Comparison of ENCODE assay signal across 23 cellular contexts in genomic region chr2:128751751-128752150, GRCh38.
"Had no signal": no experiment of that assay in that cellular context is flagged by ENCODE, and none has a peak within 500 bp of the region (broad histone marks: within the 10 kb centered on the region; RNA-seq: fewer than 3 reads in every experiment).

No MANE protein-coding gene starts in this region.

- H3K4me3 Mint-ChIP-seq: immature natural killer cell; natural killer cell treated with Interleukin-12 subunit alpha and Interleukin-12 subunit beta and Interleukin-15 and Interleukin-18, amount 100 ng/mL, for 72 hours; stimulated activated naive B cell treated with anti-CD40 and anti-IgM and Interleukin-4, amounts not matched to agents 10 μg/mL and 1 μg/mL and 100 μg/mL, for 72 hours; stimulated activated naive CD8-positive, alpha-beta T cell treated with anti-CD3 and anti-CD28 coated beads, Interleukin-15, amount 100 ng/mL, for 72 hours had no signal

- H3K27me3 ChIP-seq: dorsolateral prefrontal cortex, spleen, testis, tibial nerve, vagina had no signal

- H3K27ac ChIP-seq: epithelial cell of prostate, esophagus muscularis mucosa, gastroesophageal sphincter, psoas muscle, tibial nerve, upper lobe of right lung, vagina had no signal

- H3K27ac Mint-ChIP-seq: immature natural killer cell; natural killer cell treated with Interleukin-12 subunit alpha and Interleukin-12 subunit beta and Interleukin-15 and Interleukin-18, amount 100 ng/mL, for 72 hours; stimulated activated naive B cell treated with anti-CD40 and anti-IgM and Interleukin-4, amounts not matched to agents 10 μg/mL and 1 μg/mL and 100 μg/mL, for 72 hours; stimulated activated naive CD8-positive, alpha-beta T cell treated with anti-CD3 and anti-CD28 coated beads, Interleukin-15, amount 100 ng/mL, for 72 hours had no signal

- DNase-seq: cortex of kidney; dorsolateral prefrontal cortex; effector CD8-positive, alpha-beta T cell; glutamatergic neuron; immature natural killer cell; occipital lobe; psoas muscle; retina; spleen; stimulated activated CD4-positive, alpha-beta T cell treated with anti-CD3 and anti-CD28 coated beads, Interleukin-15, amount 100 ng/mL, for 24 hours; stimulated activated CD4-positive, alpha-beta T cell treated with anti-CD3 and anti-CD28 coated beads, Interleukin-2, amount 100 ng/mL, for 24 hours; stimulated activated CD4-positive, alpha-beta T cell treated with anti-CD3 and anti-CD28 coated beads, Interleukin-4, amount 100 ng/mL, for 4 hours; stimulated activated naive B cell treated with anti-CD40 and anti-IgM and Interleukin-4, amounts not matched to agents 10 μg/mL and 1 μg/mL and 100 μg/mL, for 72 hours; stimulated activated naive CD8-positive, alpha-beta T cell treated with anti-CD3 and anti-CD28 coated beads, Interleukin-15, amount 100 ng/mL, for 72 hours; testis; upper lobe of right lung had no signal

- H3K9me3 Mint-ChIP-seq: immature natural killer cell; natural killer cell treated with Interleukin-12 subunit alpha and Interleukin-12 subunit beta and Interleukin-15 and Interleukin-18, amount 100 ng/mL, for 72 hours; stimulated activated naive B cell treated with anti-CD40 and anti-IgM and Interleukin-4, amounts not matched to agents 10 μg/mL and 1 μg/mL and 100 μg/mL, for 72 hours; stimulated activated naive CD8-positive, alpha-beta T cell treated with anti-CD3 and anti-CD28 coated beads, Interleukin-15, amount 100 ng/mL, for 72 hours had no signal

- H3K4me3 ChIP-seq: dorsolateral prefrontal cortex, esophagus muscularis mucosa, gastroesophageal sphincter, psoas muscle, spleen, testis, tibial nerve, upper lobe of right lung, vagina had no signal

- H3K27me3 Mint-ChIP-seq: stimulated activated naive B cell treated with anti-CD40 and anti-IgM and Interleukin-4, amounts not matched to agents 10 μg/mL and 1 μg/mL and 100 μg/mL, for 72 hours had no signal

- H3K36me3 Mint-ChIP-seq: immature natural killer cell; natural killer cell treated with Interleukin-12 subunit alpha and Interleukin-12 subunit beta and Interleukin-15 and Interleukin-18, amount 100 ng/mL, for 72 hours; stimulated activated naive B cell treated with anti-CD40 and anti-IgM and Interleukin-4, amounts not matched to agents 10 μg/mL and 1 μg/mL and 100 μg/mL, for 72 hours had no signal

- H3K4me1 ChIP-seq: gastroesophageal sphincter, psoas muscle, vagina had no signal

- H3K9me3 ChIP-seq: esophagus muscularis mucosa, gastroesophageal sphincter, psoas muscle, spleen, testis, tibial nerve, upper lobe of right lung, vagina had no signal

- H3K36me3 ChIP-seq: esophagus muscularis mucosa, gastroesophageal sphincter, spleen, tibial nerve, upper lobe of right lung, vagina had no signal

- ATAC-seq: gastroesophageal sphincter; natural killer cell treated with Interleukin-12 subunit alpha and Interleukin-12 subunit beta and Interleukin-15 and Interleukin-18, amount 100 ng/mL, for 72 hours; psoas muscle; sciatic nerve; stimulated activated naive B cell treated with anti-CD40 and anti-IgM and Interleukin-4, amounts not matched to agents 10 μg/mL and 1 μg/mL and 100 μg/mL, for 72 hours; stimulated activated naive CD8-positive, alpha-beta T cell treated with anti-CD3 and anti-CD28 coated beads, Interleukin-15, amount 100 ng/mL, for 72 hours; upper lobe of right lung had no signal
